Comparison of ENCODE assay signal across 31 cellular contexts in the genomic region with DNA sequence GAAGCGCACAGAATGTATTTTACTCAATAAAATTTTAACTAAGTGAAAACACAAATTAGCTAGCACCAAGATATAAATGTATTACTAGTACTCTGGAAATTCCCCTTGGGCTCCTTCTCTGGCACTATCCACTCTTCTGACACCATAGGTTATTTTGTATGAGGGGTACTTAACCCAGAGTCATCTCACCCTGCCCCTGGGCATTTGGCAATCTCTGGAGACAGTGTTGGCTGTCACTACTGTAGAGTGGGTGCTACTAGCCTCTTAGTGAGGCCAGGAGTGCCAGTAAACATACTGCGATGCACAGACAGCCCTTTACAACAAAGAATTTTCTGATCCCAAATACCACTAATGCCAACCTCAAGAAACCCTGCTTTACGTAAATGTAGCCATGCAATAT.
"Had no signal": no experiment of that assay in that cellular context is flagged by ENCODE, and none has a peak within 500 bp of the region (broad histone marks: within the 10 kb centered on the region; RNA-seq: fewer than 3 reads in every experiment).

No MANE protein-coding gene starts in this region.

- H3K4me1 Mint-ChIP-seq: activated CD4-positive, alpha-beta T cell treated with anti-CD3 and anti-CD28 coated beads for 36 hours; activated CD4-positive, alpha-beta T cell treated with anti-CD3 and anti-CD28 coated beads, Interleukin-2, amount 10 ng/mL, durations not matched to agents 24 days and 14 days; activated CD8-positive, alpha-beta memory T cell treated with anti-CD3 and anti-CD28 coated beads, Interleukin-2, amount 10 ng/mL, durations not matched to agents 7 days and 5 days; activated naive CD4-positive, alpha-beta T cell treated with anti-CD3 and anti-CD28 coated beads, Interleukin-2, amount 50 U/mL, for 24 hours; activated naive CD8-positive, alpha-beta T cell treated with anti-CD3 and anti-CD28 coated beads for 36 hours; activated naive CD8-positive, alpha-beta T cell treated with anti-CD3 and anti-CD28 coated beads, Interleukin-2, amount 50 U/mL, for 24 hours; central memory CD8-positive, alpha-beta T cell had no signal

- H3K27ac ChIP-seq: ascending aorta, breast epithelium, cardiac muscle cell, foreskin keratinocyte, gastrocnemius medialis had no signal

- H3K27me3 ChIP-seq: ascending aorta, breast epithelium, cardiac muscle cell, esophagus muscularis mucosa, gastrocnemius medialis had no signal

- DNase-seq: activated CD4-positive, alpha-beta memory T cell treated with anti-CD3 and anti-CD28 coated beads for 36 hours; activated CD4-positive, alpha-beta T cell treated with anti-CD3 and anti-CD28 coated beads for 36 hours; activated CD4-positive, alpha-beta T cell treated with anti-CD3 and anti-CD28 coated beads, Interleukin-2, amount 10 ng/mL, durations not matched to agents 24 days and 14 days; activated CD4-positive, CD25-positive, alpha-beta regulatory T cell; activated CD4-positive, CD25-positive, alpha-beta regulatory T cell treated with anti-CD3 and anti-CD28 coated beads, Interleukin-2, amount 50 U/mL, for 72 hours; activated CD8-positive, alpha-beta memory T cell treated with anti-CD3 and anti-CD28 coated beads, Interleukin-2, amount 10 ng/mL, durations not matched to agents 7 days and 5 days; activated CD8-positive, alpha-beta memory T cell treated with anti-CD3 and anti-CD28 coated beads, Interleukin-2, amount 50 U/mL, for 4 hours; activated CD8-positive, alpha-beta T cell treated with anti-CD3 and anti-CD28 coated beads, Interleukin-2, amount 10 ng/mL, durations not matched to agents 7 days and 5 days; activated effector memory CD4-positive, alpha-beta T cell treated with anti-CD3 and anti-CD28 coated beads, Interleukin-2, amount 50 U/mL, for 16 hours; activated naive CD4-positive, alpha-beta T cell treated with anti-CD3 and anti-CD28 coated beads for 36 hours; activated naive CD8-positive, alpha-beta T cell treated with anti-CD3 and anti-CD28 coated beads for 36 hours; activated naive CD8-positive, alpha-beta T cell treated with anti-CD3 and anti-CD28 coated beads, Interleukin-2, amount 50 U/mL, for 24 hours; activated T-cell treated with anti-CD3 and anti-CD28 coated beads, Interleukin-2, amount 50 U/mL, for 1 hour; activated T-cell treated with anti-CD3 and anti-CD28 coated beads, Interleukin-2, amount 50 U/mL, for 48 hours; cortex of kidney; dermis blood vessel endothelial cell; effector CD4-positive, alpha-beta T cell; effector memory CD8-positive, alpha-beta T cell; erythroblast; foreskin keratinocyte; gastrocnemius medialis; T-helper 2 cell had no signal

- H3K36me3 Mint-ChIP-seq: activated CD4-positive, alpha-beta memory T cell treated with anti-CD3 and anti-CD28 coated beads for 36 hours; activated CD8-positive, alpha-beta memory T cell treated with anti-CD3 and anti-CD28 coated beads, Interleukin-2, amount 10 ng/mL, durations not matched to agents 7 days and 5 days; activated naive CD4-positive, alpha-beta T cell treated with anti-CD3 and anti-CD28 coated beads, Interleukin-2, amount 50 U/mL, for 24 hours; activated naive CD8-positive, alpha-beta T cell treated with anti-CD3 and anti-CD28 coated beads for 36 hours; brain had no signal

- H3K9me3 Mint-ChIP-seq: activated CD4-positive, alpha-beta memory T cell treated with anti-CD3 and anti-CD28 coated beads for 36 hours; activated CD4-positive, alpha-beta T cell treated with anti-CD3 and anti-CD28 coated beads, Interleukin-2, amount 10 ng/mL, durations not matched to agents 24 days and 14 days; activated naive CD4-positive, alpha-beta T cell treated with anti-CD3 and anti-CD28 coated beads for 36 hours; activated naive CD4-positive, alpha-beta T cell treated with anti-CD3 and anti-CD28 coated beads, Interleukin-2, amount 50 U/mL, for 24 hours; activated naive CD8-positive, alpha-beta T cell treated with anti-CD3 and anti-CD28 coated beads for 36 hours; activated naive CD8-positive, alpha-beta T cell treated with anti-CD3 and anti-CD28 coated beads, Interleukin-2, amount 50 U/mL, for 24 hours; activated T-helper 1 cell treated with anti-CD3 and anti-CD28 coated beads, Interleukin-12 subunit alpha, Interleukin-12 subunit beta, Interleukin-2, Interleukin-4 antibody, amounts not matched to agents 30 ng/mL and 10 ng/mL and 1 ng/mL, durations not matched to agents 14 hours and 24 hours and 36 hours; activated T-helper 2 cell treated with anti-CD3 and anti-CD28 coated beads, Interferon-gamma antibody, Interleukin-2, Interleukin-4, amounts not matched to agents 10 μg/mL and 5 μg/mL and 100 μg/mL, durations not matched to agents 14 hours and 24 hours and 36 hours; brain; central memory CD8-positive, alpha-beta T cell; effector memory CD8-positive, alpha-beta T cell had no signal

- H3K27ac Mint-ChIP-seq: activated CD4-positive, alpha-beta memory T cell treated with anti-CD3 and anti-CD28 coated beads for 36 hours; activated CD4-positive, alpha-beta T cell treated with anti-CD3 and anti-CD28 coated beads for 36 hours; activated CD4-positive, alpha-beta T cell treated with anti-CD3 and anti-CD28 coated beads, Interleukin-2, amount 10 ng/mL, durations not matched to agents 24 days and 14 days; activated CD8-positive, alpha-beta memory T cell treated with anti-CD3 and anti-CD28 coated beads, Interleukin-2, amount 10 ng/mL, durations not matched to agents 7 days and 5 days; activated CD8-positive, alpha-beta T cell treated with anti-CD3 and anti-CD28 coated beads, Interleukin-2, amount 10 ng/mL, durations not matched to agents 7 days and 5 days; activated naive CD4-positive, alpha-beta T cell treated with anti-CD3 and anti-CD28 coated beads for 36 hours; activated naive CD4-positive, alpha-beta T cell treated with anti-CD3 and anti-CD28 coated beads, Interleukin-2, amount 50 U/mL, for 24 hours; activated naive CD8-positive, alpha-beta T cell treated with anti-CD3 and anti-CD28 coated beads for 36 hours; activated naive CD8-positive, alpha-beta T cell treated with anti-CD3 and anti-CD28 coated beads, Interleukin-2, amount 50 U/mL, for 24 hours; activated T-helper 1 cell treated with anti-CD3 and anti-CD28 coated beads, Interleukin-12 subunit alpha, Interleukin-12 subunit beta, Interleukin-2, Interleukin-4 antibody, amounts not matched to agents 30 ng/mL and 10 ng/mL and 1 ng/mL, durations not matched to agents 14 hours and 24 hours and 36 hours; activated T-helper 2 cell treated with anti-CD3 and anti-CD28 coated beads, Interferon-gamma antibody, Interleukin-2, Interleukin-4, amounts not matched to agents 10 μg/mL and 5 μg/mL and 100 μg/mL, durations not matched to agents 14 hours and 24 hours and 36 hours; brain; effector memory CD8-positive, alpha-beta T cell had no signal

- H3K9me3 ChIP-seq: ascending aorta, breast epithelium, esophagus muscularis mucosa, gastrocnemius medialis had no signal

- H3K27me3 Mint-ChIP-seq: activated CD4-positive, alpha-beta memory T cell treated with anti-CD3 and anti-CD28 coated beads for 36 hours; activated naive CD4-positive, alpha-beta T cell treated with anti-CD3 and anti-CD28 coated beads, Interleukin-2, amount 50 U/mL, for 24 hours had no signal

- ATAC-seq: activated CD4-positive, alpha-beta T cell treated with anti-CD3 and anti-CD28 coated beads for 36 hours; activated CD8-positive, alpha-beta memory T cell treated with anti-CD3 and anti-CD28 coated beads, Interleukin-2, amount 10 ng/mL, durations not matched to agents 7 days and 5 days; activated CD8-positive, alpha-beta T cell treated with anti-CD3 and anti-CD28 coated beads, Interleukin-2, amount 10 ng/mL, durations not matched to agents 7 days and 5 days; activated naive CD8-positive, alpha-beta T cell treated with anti-CD3 and anti-CD28 coated beads, Interleukin-2, amount 50 U/mL, for 24 hours; effector memory CD8-positive, alpha-beta T cell; foreskin keratinocyte; gastrocnemius medialis had no signal

- H3K4me3 Mint-ChIP-seq: activated CD4-positive, alpha-beta memory T cell treated with anti-CD3 and anti-CD28 coated beads for 36 hours; activated CD4-positive, alpha-beta T cell treated with anti-CD3 and anti-CD28 coated beads for 36 hours; activated CD4-positive, alpha-beta T cell treated with anti-CD3 and anti-CD28 coated beads, Interleukin-2, amount 10 ng/mL, durations not matched to agents 24 days and 14 days; activated CD8-positive, alpha-beta memory T cell treated with anti-CD3 and anti-CD28 coated beads, Interleukin-2, amount 10 ng/mL, durations not matched to agents 7 days and 5 days; activated CD8-positive, alpha-beta T cell treated with anti-CD3 and anti-CD28 coated beads, Interleukin-2, amount 10 ng/mL, durations not matched to agents 7 days and 5 days; activated naive CD4-positive, alpha-beta T cell treated with anti-CD3 and anti-CD28 coated beads for 36 hours; activated naive CD4-positive, alpha-beta T cell treated with anti-CD3 and anti-CD28 coated beads, Interleukin-2, amount 50 U/mL, for 24 hours; activated naive CD8-positive, alpha-beta T cell treated with anti-CD3 and anti-CD28 coated beads for 36 hours; activated naive CD8-positive, alpha-beta T cell treated with anti-CD3 and anti-CD28 coated beads, Interleukin-2, amount 50 U/mL, for 24 hours; activated T-helper 1 cell treated with anti-CD3 and anti-CD28 coated beads, Interleukin-12 subunit alpha, Interleukin-12 subunit beta, Interleukin-2, Interleukin-4 antibody, amounts not matched to agents 30 ng/mL and 10 ng/mL and 1 ng/mL, durations not matched to agents 14 hours and 24 hours and 36 hours; brain; central memory CD8-positive, alpha-beta T cell; effector memory CD8-positive, alpha-beta T cell had no signal

- H3K4me3 ChIP-seq: ascending aorta, breast epithelium, cardiac muscle cell, esophagus muscularis mucosa, gastrocnemius medialis had no signal

- H3K4me1 ChIP-seq: ascending aorta, breast epithelium, foreskin keratinocyte, gastrocnemius medialis had no signal

- H3K36me3 ChIP-seq: ascending aorta, breast epithelium, cardiac muscle cell, esophagus muscularis mucosa, gastrocnemius medialis had no signal
